14 cellular contexts compared by ENCODE assay signal in the genomic region with DNA sequence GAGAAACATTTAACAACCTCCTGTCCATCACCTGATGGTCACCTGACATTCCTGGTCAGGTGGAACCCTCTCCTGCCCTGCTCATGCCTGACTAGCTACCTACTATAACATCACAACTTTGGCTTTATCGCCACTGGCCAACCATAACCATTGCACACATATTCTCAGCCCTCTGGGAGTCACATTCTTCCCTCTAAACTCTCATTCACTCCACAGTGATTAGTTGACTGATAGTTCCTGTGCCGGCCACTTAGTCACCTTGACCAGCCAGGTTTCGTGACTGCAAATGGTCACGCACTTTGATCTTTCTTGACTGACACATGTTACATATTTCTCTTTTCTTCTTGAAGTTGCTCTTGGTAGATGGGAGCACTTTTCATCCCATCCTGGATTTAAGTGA.
"Had no signal": no experiment of that assay in that cellular context is flagged by ENCODE, and none has a peak within 500 bp of the region (broad histone marks: within the 10 kb centered on the region; RNA-seq: fewer than 3 reads in every experiment).

No MANE protein-coding gene starts in this region.

- H3K27me3 ChIP-seq: left lung, right lobe of liver, testis had no signal

- FAIRE-seq: astrocyte, colon had no signal

- H3K4me1 ChIP-seq: psoas muscle had no signal

- H3K4me3 ChIP-seq: left lung, psoas muscle, right lobe of liver, testis had no signal

- H3K36me3 ChIP-seq: left lung, right lobe of liver had no signal

- ATAC-seq: activated CD8-positive, alpha-beta memory T cell treated with anti-CD3 and anti-CD28 coated beads, Interleukin-2, amount 10 ng/mL, durations not matched to agents 7 days and 5 days; left lung; psoas muscle; right lobe of liver; SK-N-SH treated with all-trans-retinoic acid at 6 μM for 48 hours had no signal

- DNase-seq: activated CD4-positive, alpha-beta memory T cell treated with anti-CD3 and anti-CD28 coated beads for 36 hours; activated CD8-positive, alpha-beta memory T cell treated with anti-CD3 and anti-CD28 coated beads, Interleukin-2, amount 10 ng/mL, durations not matched to agents 7 days and 5 days; activated naive CD4-positive, alpha-beta T cell treated with anti-CD3 and anti-CD28 coated beads, Interleukin-2, amount 10 ng/mL, durations not matched to agents 7 days and 5 days; activated T-cell treated with anti-CD3 and anti-CD28 coated beads, Interleukin-2, amount 50 U/mL, for 1 hour; foreskin fibroblast; nephron progenitor cell; psoas muscle; right lobe of liver; T-helper 1 cell; testis had no signal

- H3K27ac ChIP-seq: left lung, psoas muscle, right lobe of liver, testis had no signal
